In genomic region chr5:1730487-1730847, GRCh38 we compare ENCODE assay signal across 26 cellular contexts.
DNase-seq lines count a peak whose midpoint lies in the region; ATAC-seq and TF ChIP-seq lines count a peak whose summit lies in the region.
"Had no signal": no experiment of that assay in that cellular context is flagged by ENCODE, and none has a peak within 500 bp of the region (broad histone marks: within the 10 kb centered on the region; RNA-seq: fewer than 3 reads in every experiment).

No MANE protein-coding gene starts in this region.

- H3K36me3 ChIP-seq in right atrium auricular region (no peaks in the 10 kb centered on the region), left ventricle myocardium inferior (no peaks in the 10 kb centered on the region), colonic mucosa (no peaks in the 10 kb centered on the region), upper lobe of right lung (no peaks in the 10 kb centered on the region)
- H3K36me3 ChIP-seq: gastrocnemius medialis, SJSA1, tibial nerve had no signal

- TF ChIP-seq CTCF in right atrium auricular region (IDR thresholded peaks at IDR 0.05) (no peak), left ventricle myocardium inferior (IDR thresholded peaks at IDR 0.05; ENCODE audit: borderline replicate concordance) (no peak), colonic mucosa (IDR thresholded peaks at IDR 0.05) (no peak), neural crest cell (conservative IDR thresholded peaks at IDR 0.05) (no peak), upper lobe of right lung (IDR thresholded peaks at IDR 0.05) (no peak)

- intact Hi-C loops in left ventricle myocardium inferior (cut with micrococcal nuclease), result no loop called here
- intact Hi-C loops in colonic mucosa (cut with DNase I), result loop anchor here (10.0 kb wide), 1 partner anchor 1874 kb away; no protein-coding TSS in a partner anchor
- intact Hi-C loops in upper lobe of right lung (cut with DNase I), result no loop called here

- H3K36me3 Mint-ChIP-seq in neural crest cell (ENCODE audit: low read depth), result no peaks in the 10 kb centered on the region
- H3K36me3 Mint-ChIP-seq: natural killer cell treated with Interleukin-12 subunit alpha and Interleukin-12 subunit beta and Interleukin-15 and Interleukin-18, amount 100 ng/mL, for 72 hours; T-cell had no signal

- no peak overlapping the region for H3K9ac ChIP-seq in colonic mucosa (ENCODE audit: low read depth in 2 of 2, low read length in 2 of 2)
- H3K9ac ChIP-seq: parathyroid adenoma had no signal

- no peak overlapping the region for H3K4me3 Mint-ChIP-seq in neural crest cell
- H3K4me3 Mint-ChIP-seq: activated CD4-positive, alpha-beta T cell treated with anti-CD3 and anti-CD28 coated beads, Interleukin-2, amount 10 ng/mL, durations not matched to agents 24 days and 14 days; activated T-cell treated with anti-CD3 and anti-CD28 coated beads, Interleukin-2, amount 50 U/mL, for 4 hours; central memory CD8-positive, alpha-beta T cell; HFFc6; natural killer cell treated with Interleukin-12 subunit alpha and Interleukin-12 subunit beta and Interleukin-15 and Interleukin-18, amount 100 ng/mL, for 72 hours; T-cell had no signal

- no peaks in the 10 kb centered on the region for H3K9me3 Mint-ChIP-seq in neural crest cell
- H3K9me3 Mint-ChIP-seq: activated CD4-positive, alpha-beta T cell treated with anti-CD3 and anti-CD28 coated beads, Interleukin-2, amount 10 ng/mL, durations not matched to agents 24 days and 14 days; activated T-cell treated with anti-CD3 and anti-CD28 coated beads, Interleukin-2, amount 50 U/mL, for 4 hours; central memory CD8-positive, alpha-beta T cell; HFFc6; natural killer cell treated with Interleukin-12 subunit alpha and Interleukin-12 subunit beta and Interleukin-15 and Interleukin-18, amount 100 ng/mL, for 72 hours; T-cell had no signal

- no peak for ATAC-seq in upper lobe of right lung
- ATAC-seq: activated T-cell treated with anti-CD3 and anti-CD28 coated beads, Interleukin-2, amount 50 U/mL, for 4 hours; gastrocnemius medialis; mucosa of descending colon; right cardiac atrium; T-cell had no signal

- H3K4me1 Mint-ChIP-seq in neural crest cell, result peaks cover 9% of the 10 kb centered on the region
- H3K4me1 Mint-ChIP-seq: activated CD4-positive, alpha-beta T cell treated with anti-CD3 and anti-CD28 coated beads, Interleukin-2, amount 10 ng/mL, durations not matched to agents 24 days and 14 days; central memory CD8-positive, alpha-beta T cell; T-cell had no signal

- H3K27me3 ChIP-seq in right atrium auricular region (no peaks in the 10 kb centered on the region), left ventricle myocardium inferior (ENCODE audit: low read depth) (peaks cover 68% of the 10 kb centered on the region), colonic mucosa (no peaks in the 10 kb centered on the region), upper lobe of right lung (no peaks in the 10 kb centered on the region)
- H3K27me3 ChIP-seq: gastrocnemius medialis, tibial nerve had no signal

- H3K4me3 ChIP-seq in right atrium auricular region, result no peak overlapping the region
- no peak overlapping the region for H3K4me3 ChIP-seq in left ventricle myocardium inferior
- no peak overlapping the region for H3K4me3 ChIP-seq in colonic mucosa
- no peak overlapping the region for H3K4me3 ChIP-seq in upper lobe of right lung
- H3K4me3 ChIP-seq: gastrocnemius medialis, mucosa of descending colon, SJSA1, tibial nerve had no signal

- H3K27ac ChIP-seq in right atrium auricular region (no peak overlapping the region), left ventricle myocardium inferior (replicated peaks) (no peak overlapping the region), colonic mucosa (no peak overlapping the region), upper lobe of right lung (no peak overlapping the region)
- H3K27ac ChIP-seq: gastrocnemius medialis, parathyroid adenoma, SJSA1, tibial nerve had no signal

- H3K27me3 Mint-ChIP-seq in neural crest cell (ENCODE audit: low read depth), result peaks cover 4% of the 10 kb centered on the region
- H3K27me3 Mint-ChIP-seq: activated CD4-positive, alpha-beta T cell treated with anti-CD3 and anti-CD28 coated beads, Interleukin-2, amount 10 ng/mL, durations not matched to agents 24 days and 14 days had no signal

- DNase-seq in right atrium auricular region (ENCODE audit: low spot score) (peak; percentile 26), left ventricle myocardium inferior (no peak), colonic mucosa (peak; percentile 7), neural crest cell (ENCODE audit: low read depth, low spot score) (no peak), upper lobe of right lung (peak; percentile 46), AG08396 (ENCODE audit: low spot score) (no peak), NOMO-1 treated with DMSO at 0.1 percent for 48 hours (lab: John Stamatoyannopoulos, UW; ENCODE audit: unreplicated experiment) (no peak)
- DNase-seq: activated CD4-positive, alpha-beta T cell treated with anti-CD3 and anti-CD28 coated beads, Interleukin-2, amount 10 ng/mL, durations not matched to agents 24 days and 14 days; activated gamma-delta T cell treated with Interleukin-2 at 50 U/mL for 16 hours; activated T-cell treated with anti-CD3 and anti-CD28 coated beads, Interleukin-2, amount 50 U/mL, for 4 hours; C1 segment of cervical spinal cord; Calu3; HFFc6; mucosa of descending colon; NCI-H446 treated with DMSO at 0.1 percent for 48 hours; right cardiac atrium; RPMI8226; stimulated activated CD4-positive, alpha-beta T cell treated with anti-CD3 and anti-CD28 coated beads, Interleukin-12 subunit alpha, Interleukin-12 subunit beta, amount 100 ng/mL, for 4 hours; stimulated activated CD4-positive, alpha-beta T cell treated with anti-CD3 and anti-CD28 coated beads, Interleukin-4, amount 100 ng/mL, for 1 hour had no signal

- no peaks in the 10 kb centered on the region for H3K4me1 ChIP-seq in right atrium auricular region
- no peaks in the 10 kb centered on the region for H3K4me1 ChIP-seq in left ventricle myocardium inferior
- H3K4me1 ChIP-seq in colonic mucosa, result no peaks in the 10 kb centered on the region
- H3K4me1 ChIP-seq in upper lobe of right lung, result no peaks in the 10 kb centered on the region
- H3K4me1 ChIP-seq: gastrocnemius medialis, parathyroid adenoma, SJSA1, tibial nerve had no signal

- H3K27ac Mint-ChIP-seq in neural crest cell (ENCODE audit: unreplicated experiment), result peak overlapping the region; percentile 50
- H3K27ac Mint-ChIP-seq: activated CD4-positive, alpha-beta T cell treated with anti-CD3 and anti-CD28 coated beads, Interleukin-2, amount 10 ng/mL, durations not matched to agents 24 days and 14 days; HFFc6; natural killer cell treated with Interleukin-12 subunit alpha and Interleukin-12 subunit beta and Interleukin-15 and Interleukin-18, amount 100 ng/mL, for 72 hours; T-cell had no signal

- H3K9me3 ChIP-seq in right atrium auricular region, result no peaks in the 10 kb centered on the region
- no peaks in the 10 kb centered on the region for H3K9me3 ChIP-seq in left ventricle myocardium inferior (replicated peaks)
- no peaks in the 10 kb centered on the region for H3K9me3 ChIP-seq in colonic mucosa
- no peaks in the 10 kb centered on the region for H3K9me3 ChIP-seq in upper lobe of right lung
- H3K9me3 ChIP-seq: gastrocnemius medialis, mucosa of descending colon, SJSA1, tibial nerve had no signal

Comparison
In these comparisons a context has a peak if more than half of its experiments do, and no peak if none do; other contexts are left out.
1. DNase-seq: peak in right atrium auricular region (single experiment), colonic mucosa (single experiment) and upper lobe of right lung (single experiment); none in left ventricle myocardium inferior (single experiment), neural crest cell (single experiment), AG08396 (single experiment) and NOMO-1 treated with DMSO at 0.1 percent for 48 hours (single experiment).